25 cellular contexts compared by ENCODE assay signal in the genomic region with DNA sequence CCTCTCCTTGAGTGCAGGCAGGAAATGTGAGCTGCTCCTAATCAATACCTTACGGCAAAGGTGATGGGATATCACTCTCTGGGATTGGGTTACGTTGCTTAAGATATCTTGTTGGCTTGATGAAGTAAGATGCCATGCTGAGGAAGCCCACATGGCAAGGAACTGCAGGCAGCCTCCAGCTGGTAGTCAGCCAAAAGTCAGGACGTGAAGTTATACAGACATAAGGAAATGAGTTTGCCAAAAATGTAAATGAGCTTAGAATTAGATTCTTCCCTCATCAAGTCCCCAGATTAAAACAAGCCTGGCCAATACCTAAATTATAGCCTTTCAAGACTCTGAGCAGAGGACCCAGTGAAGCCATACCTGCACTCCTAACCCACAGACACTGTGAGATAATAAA.
"Had no signal": no experiment of that assay in that cellular context is flagged by ENCODE, and none has a peak within 500 bp of the region (broad histone marks: within the 10 kb centered on the region; RNA-seq: fewer than 3 reads in every experiment).

No MANE protein-coding gene starts in this region.

- H3K27ac Mint-ChIP-seq: effector memory CD8-positive, alpha-beta T cell; immature natural killer cell; memory B cell; mesothelial cell of epicardium; natural killer cell treated with Interleukin-12 subunit alpha and Interleukin-12 subunit beta and Interleukin-15 and Interleukin-18, amount 100 ng/mL, for 72 hours; neural progenitor cell; stimulated activated naive B cell treated with anti-CD40 and anti-IgM and Interleukin-4, amounts not matched to agents 10 μg/mL and 1 μg/mL and 100 μg/mL, for 72 hours had no signal

- DNase-seq: effector memory CD8-positive, alpha-beta T cell; foreskin keratinocyte; immature natural killer cell; kidney; left cardiac atrium; left ventricle myocardium inferior; lower lobe of right lung; nucleus accumbens; pancreas; retina; right lobe of liver; stimulated activated CD4-positive, alpha-beta T cell treated with anti-CD3 and anti-CD28 coated beads, Interleukin-15, amount 100 ng/mL, for 24 hours; stimulated activated CD4-positive, alpha-beta T cell treated with anti-CD3 and anti-CD28 coated beads, Interleukin-1b, Interleukin-23, amount 100 ng/mL, for 48 hours; stimulated activated CD4-positive, alpha-beta T cell treated with anti-CD3 and anti-CD28 coated beads, Interleukin-4, amount 100 ng/mL, for 4 hours; stimulated activated naive B cell treated with anti-CD40 and anti-IgM and Interleukin-4, amounts not matched to agents 10 μg/mL and 1 μg/mL and 100 μg/mL, for 72 hours; stomach; substantia nigra; trophoblast cell had no signal

- H3K4me1 Mint-ChIP-seq: immature natural killer cell; memory B cell; mesothelial cell of epicardium; neural progenitor cell; stimulated activated naive B cell treated with anti-CD40 and anti-IgM and Interleukin-4, amounts not matched to agents 10 μg/mL and 1 μg/mL and 100 μg/mL, for 72 hours had no signal

- ATAC-seq: effector memory CD8-positive, alpha-beta T cell; foreskin keratinocyte; left cardiac atrium; lower lobe of right lung; natural killer cell treated with Interleukin-12 subunit alpha and Interleukin-12 subunit beta and Interleukin-15 and Interleukin-18, amount 100 ng/mL, for 72 hours; pancreas; right lobe of liver; stimulated activated naive B cell treated with anti-CD40 and anti-IgM and Interleukin-4, amounts not matched to agents 10 μg/mL and 1 μg/mL and 100 μg/mL, for 72 hours had no signal

- H3K4me3 ChIP-seq: esophagus muscularis mucosa, left ventricle myocardium inferior, lower lobe of right lung, neural progenitor cell, pancreas, prostate gland, right lobe of liver, stomach had no signal

- H3K4me3 Mint-ChIP-seq: effector memory CD8-positive, alpha-beta T cell; immature natural killer cell; memory B cell; mesothelial cell of epicardium; natural killer cell treated with Interleukin-12 subunit alpha and Interleukin-12 subunit beta and Interleukin-15 and Interleukin-18, amount 100 ng/mL, for 72 hours; neural progenitor cell; stimulated activated naive B cell treated with anti-CD40 and anti-IgM and Interleukin-4, amounts not matched to agents 10 μg/mL and 1 μg/mL and 100 μg/mL, for 72 hours had no signal

- H3K9me3 ChIP-seq: lower lobe of right lung, pancreas, prostate gland, right lobe of liver had no signal

- H3K27me3 ChIP-seq: esophagus muscularis mucosa, foreskin keratinocyte, neural progenitor cell, pancreas, right lobe of liver, stomach had no signal

- H3K9me3 Mint-ChIP-seq: effector memory CD8-positive, alpha-beta T cell; natural killer cell treated with Interleukin-12 subunit alpha and Interleukin-12 subunit beta and Interleukin-15 and Interleukin-18, amount 100 ng/mL, for 72 hours; neural progenitor cell had no signal

- H3K27ac ChIP-seq: epithelial cell of prostate, esophagus muscularis mucosa, foreskin keratinocyte, left ventricle myocardium inferior, lower lobe of right lung, neural progenitor cell, pancreas, prostate gland, right lobe of liver, stomach had no signal

- H3K36me3 Mint-ChIP-seq: immature natural killer cell; memory B cell; mesothelial cell of epicardium; natural killer cell treated with Interleukin-12 subunit alpha and Interleukin-12 subunit beta and Interleukin-15 and Interleukin-18, amount 100 ng/mL, for 72 hours; neural progenitor cell; stimulated activated naive B cell treated with anti-CD40 and anti-IgM and Interleukin-4, amounts not matched to agents 10 μg/mL and 1 μg/mL and 100 μg/mL, for 72 hours had no signal

- H3K36me3 ChIP-seq: esophagus muscularis mucosa, left ventricle myocardium inferior, lower lobe of right lung, neural progenitor cell, pancreas, prostate gland, right lobe of liver, stomach had no signal
